Comparison of ENCODE assay signal across 2 cellular contexts in genomic region chr6:133937909-133938308, GRCh38.
TF ChIP-seq lines count a peak whose summit lies in the region.

No MANE protein-coding gene starts in this region.

TF ChIP-seq in HEK293, 187 proteins besides CTCF, POLR2A, EP300 and RAD21:
- TF ChIP-seq ZNF629 (tag by site-specific recombination; IDR thresholded peaks at IDR 0.05), result 0 out of 2 replicates have a peak, but pooled peaks have one; percentile 36
- TF ChIP-seq OSR2 (tag by site-specific recombination; IDR thresholded peaks at IDR 0.05), result peak; percentile 62; the same call in 1 of the 2 replicates
- no peak for TF ChIP-seq ZNF433 (tag by site-specific recombination; IDR thresholded peaks at IDR 0.05; ENCODE audit: low read depth)
- peak; percentile 94 for TF ChIP-seq PRDM6 (tag by site-specific recombination; IDR thresholded peaks at IDR 0.05)
- no peak for TF ChIP-seq ZNF530 (tag by site-specific recombination; IDR thresholded peaks at IDR 0.05; ENCODE audit: low read depth)
- TF ChIP-seq HIC1 (tag by site-specific recombination; IDR thresholded peaks at IDR 0.05), result 0 out of 2 replicates have a peak, but pooled peaks have one; percentile 34
- TF ChIP-seq ZEB2 (tag by site-specific recombination; IDR thresholded peaks at IDR 0.05), result 0 out of 2 replicates have a peak, but pooled peaks have one; percentile 51
- TF ChIP-seq ZNF366 (tag by site-specific recombination; conservative IDR thresholded peaks at IDR 0.05), result 0 out of 2 replicates have a peak, but pooled peaks have one; percentile 40
- TF ChIP-seq ZNF362 (tag by site-specific recombination; IDR thresholded peaks at IDR 0.05), result peak; percentile 68; the same call in 1 of the 2 replicates

TF ChIP-seq in K562, 482 proteins besides CTCF, POLR2A, EP300 and RAD21 (continued from another document):
- TF ChIP-seq CEBPG (CRISPR knock-in tag; IDR thresholded peaks at IDR 0.05), result no peak
- TF ChIP-seq CEBPG (tag; conservative IDR thresholded peaks at IDR 0.05 in 1 of 2, IDR thresholded peaks at IDR 0.05 in 1 of 2), result 0 out of 4 replicates have a peak, but pooled peaks of 1 of the 2 experiments have one; percentile 16
TF ChIP-seq in K562: peak in this region for 2.
